10 cellular contexts compared by ENCODE assay signal in the genomic region with DNA sequence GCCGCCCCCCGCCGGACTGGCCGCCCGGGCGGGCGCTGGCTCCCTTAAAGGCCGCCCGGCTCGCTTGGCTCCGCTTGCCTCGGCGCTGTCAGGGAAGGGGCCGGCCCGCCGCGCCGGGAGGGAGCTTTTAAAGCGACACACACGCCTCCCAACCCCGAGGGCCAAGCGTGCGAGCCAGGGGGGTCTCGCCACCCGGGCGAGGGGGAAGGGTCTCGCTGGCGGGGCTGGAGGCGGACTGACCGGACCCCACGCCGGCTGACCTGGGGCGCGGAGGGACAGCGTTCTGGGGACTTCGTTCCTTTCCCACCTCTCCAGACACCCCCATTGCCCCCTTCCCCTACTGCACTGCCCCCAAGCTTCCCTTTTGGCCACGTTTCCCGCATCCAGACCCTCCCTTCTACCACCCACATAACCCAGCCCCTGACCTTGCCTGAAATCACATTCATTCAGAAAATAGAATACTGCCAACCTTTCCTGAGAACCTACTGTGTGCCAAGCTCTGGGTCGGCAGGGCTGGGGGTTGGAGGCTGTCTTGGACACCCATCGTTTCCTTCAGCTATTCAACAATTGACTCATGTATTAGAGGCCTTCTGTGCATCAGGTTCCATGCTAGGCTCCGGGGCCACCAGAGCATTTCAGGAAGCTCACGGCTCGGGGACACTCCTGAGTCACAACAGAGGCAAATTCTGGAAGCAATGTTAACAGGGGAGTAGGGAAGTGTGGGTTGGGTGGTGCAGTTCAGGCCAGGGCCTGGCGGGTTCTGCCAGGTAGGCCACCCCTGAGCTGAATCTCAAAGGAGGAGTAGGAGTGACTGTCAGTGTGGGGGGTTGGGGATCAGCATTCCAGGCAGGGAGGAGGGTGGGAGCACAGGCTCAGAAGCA. TPM values are rescaled to one million over a fixed set of nuclear protein-coding genes. Genes with fewer than 3 reads are reported as not detected.
DNase-seq lines count a peak whose midpoint lies in the region; ATAC-seq and TF ChIP-seq lines count a peak whose summit lies in the region.
"Had no signal": no experiment of that assay in that cellular context is flagged by ENCODE, and none has a peak within 500 bp of the region (broad histone marks: within the 10 kb centered on the region; RNA-seq: fewer than 3 reads in every experiment).

A gene with protein sequence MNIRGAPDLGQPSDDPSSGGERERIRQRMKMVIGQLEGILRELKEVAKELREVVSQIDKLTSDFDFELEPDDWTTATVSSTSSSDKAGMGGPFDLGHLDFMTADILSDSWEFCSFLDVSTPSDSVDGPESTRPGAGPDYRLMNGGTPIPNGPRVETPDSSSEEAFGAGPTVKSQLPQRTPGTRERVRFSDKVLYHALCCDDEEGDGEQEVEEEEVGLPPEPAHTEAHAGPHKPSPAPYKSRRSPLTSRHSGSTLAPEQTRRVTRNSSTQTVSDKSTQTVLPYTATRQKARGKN (minus strand): TSS at position 102 of the 881 bp plus-strand sequence. CDS start 2,221 bp downstream, outside the sequence.

- in situ Hi-C loops in G401 (cut with HindIII; ENCODE audit: low sequenced_read_pairs) = no loop called here

- intact Hi-C loops in OCI-LY7 (cut with micrococcal nuclease; ENCODE audit: unreplicated experiment) = no loop called here

- peaks cover 2% of the 10 kb centered on the region for H3K27me3 ChIP-seq in rectal smooth muscle tissue (ENCODE audit: control insufficient read depth, insufficient read depth, low read length)

- H3K4me2 ChIP-seq in OCI-LY7 (ENCODE audit: low read length) = no peak within 1 kb of the TSS

- H3K4me1 ChIP-seq in rectal smooth muscle tissue (ENCODE audit: control insufficient read depth, insufficient read depth, low read length) (peaks cover 3% of the 10 kb centered on the region), OCI-LY7 (ENCODE audit: insufficient read depth, low read length, poor library complexity, severe bottlenecking) (no peaks in the 10 kb centered on the region)

- TF ChIP-seq CTCF in OCI-LY7 (conservative IDR thresholded peaks at IDR 0.05; ENCODE audit: low read length) = no peak

- ATAC-seq in HG03442 (IDR thresholded peaks at IDR 0.05; ENCODE audit: unreplicated experiment) = no peak

- H3K9me2 ChIP-seq in OCI-LY7 (ENCODE audit: insufficient read depth, low read length) = no peaks in the 10 kb centered on the region

- no peak within 1 kb of the TSS for H3K27ac ChIP-seq in rectal smooth muscle tissue (ENCODE audit: low read depth, low read length)
- H3K27ac ChIP-seq in OCI-LY7 (ENCODE audit: low read depth, low read length, poor library complexity, severe bottlenecking) = no peak within 1 kb of the TSS

- BruUV-seq in OCI-LY7 (replicated peaks; lab: Mats Ljungman, UMichigan) = no TSS peak

- H3K9me3 ChIP-seq in OCI-LY7 (ENCODE audit: low read length) = no peaks in the 10 kb centered on the region

- H3K79me2 ChIP-seq in OCI-LY7 (ENCODE audit: insufficient read depth, low read depth, low read length) = no peaks in the 10 kb centered on the region

- H3K9ac ChIP-seq in rectal smooth muscle tissue (ENCODE audit: low read length) = no peak within 1 kb of the TSS

- H4K20me1 ChIP-seq in OCI-LY7 (ENCODE audit: insufficient read depth, low read length) = no peaks in the 10 kb centered on the region

- H3K36me3 ChIP-seq in rectal smooth muscle tissue (ENCODE audit: control insufficient read depth, insufficient read depth, low read length) = no peaks in the 10 kb centered on the region
- H3K36me3 ChIP-seq in OCI-LY7 (ENCODE audit: insufficient read depth, low read length) = no peaks in the 10 kb centered on the region

- DNase-seq in G401 (ENCODE audit: low spot score) (no peak), astrocyte of the hippocampus (ENCODE audit: low read depth, low spot score) (peak; percentile 72), hypothalamus (lab: John Stamatoyannopoulos, UW) (peak in 28 of 51 donors; percentile 6 to 71 (median 43)), COLO829 (ENCODE audit: low spot score) (no peak), OCI-LY7 (ENCODE audit: low spot score) (no peak), AML-193 (lab: John Stamatoyannopoulos, UW) (no peak)
- DNase-seq: kidney glomerular epithelial cell had no signal

- CTCF ChIA-PET in OCI-LY7 (lab: Charles Lee; ENCODE audit: unreplicated experiment) = no interaction called here

- no peak within 1 kb of the TSS for H2AFZ ChIP-seq in OCI-LY7 (ENCODE audit: low read length)

- H3K4me3 ChIP-seq in rectal smooth muscle tissue (ENCODE audit: low read length) (peak within 1 kb of the TSS; percentile 53), OCI-LY7 (ENCODE audit: low read depth, low read length, poor library complexity, severe bottlenecking) (no peak within 1 kb of the TSS)

- POLR2A ChIA-PET in OCI-LY7 (lab: Charles Lee) = interaction anchor here (0.9 kb wide), 1 partner anchor 9 kb away, joined by 3 read pairs; no protein-coding TSS in a partner anchor

RNA-seq across cellular contexts. Expression of the gene that starts here (rescaled TPM):
- total RNA-seq in G401 (2014; rRNA removed; shearing (Covaris generic)) = 22.2 and 28.4 TPM in 2 replicates
- total RNA-seq in OCI-LY7 (2014; rRNA removed; shearing (Covaris generic)) = not detected in 2 replicates
- not detected in 2 replicates for total RNA-seq in OCI-LY7 (2022)
- total RNA-seq: RPMI7951 had no signal

Comparison
In these comparisons a context has a peak if more than half of its experiments do, and no peak if none do; other contexts are left out.
1. RNA of the gene that starts here (total RNA-seq): 22.2 to 28.4 TPM in G401; not detected in OCI-LY7; every median in the first group is over 10 times any median in the second.
2. DNase-seq: peak in astrocyte of the hippocampus (single experiment) and hypothalamus (28 of 51); none in G401 (single experiment), COLO829 (single experiment), OCI-LY7 (single experiment) and AML-193 (0 of 2).